1 cellular context compared by ENCODE assay signal in the genomic region with DNA sequence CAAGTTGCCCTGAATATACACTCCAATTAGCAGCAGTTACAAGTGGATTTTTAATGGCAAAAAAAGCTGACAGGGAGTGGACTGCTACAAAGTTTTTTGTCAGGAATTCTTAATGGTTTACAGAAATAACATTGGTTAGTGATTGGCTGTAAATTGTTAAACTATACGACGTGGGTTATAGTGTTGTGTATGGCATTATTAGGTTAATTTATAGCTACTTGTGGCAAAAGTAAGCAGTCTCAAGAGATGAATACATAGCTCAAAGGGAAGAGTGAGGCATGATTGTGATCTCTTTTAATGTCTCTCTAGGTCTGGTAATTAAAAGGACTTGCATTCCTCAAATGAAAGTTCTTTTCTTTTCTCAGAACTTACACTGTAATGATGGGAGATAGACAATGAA.
TF ChIP-seq lines count a peak whose summit lies in the region.

No MANE protein-coding gene starts in this region.

TF ChIP-seq in H1, 55 proteins besides CTCF, POLR2A, EP300 and RAD21:
- no peak for TF ChIP-seq RBBP5 (IDR thresholded peaks at IDR 0.05; ENCODE audit: borderline replicate concordance, low read depth, low read length)
- TF ChIP-seq, protein P1, sequence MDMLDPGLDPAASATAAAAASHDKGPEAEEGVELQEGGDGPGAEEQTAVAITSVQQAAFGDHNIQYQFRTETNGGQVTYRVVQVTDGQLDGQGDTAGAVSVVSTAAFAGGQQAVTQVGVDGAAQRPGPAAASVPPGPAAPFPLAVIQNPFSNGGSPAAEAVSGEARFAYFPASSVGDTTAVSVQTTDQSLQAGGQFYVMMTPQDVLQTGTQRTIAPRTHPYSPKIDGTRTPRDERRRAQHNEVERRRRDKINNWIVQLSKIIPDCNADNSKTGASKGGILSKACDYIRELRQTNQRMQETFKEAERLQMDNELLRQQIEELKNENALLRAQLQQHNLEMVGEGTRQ (IDR thresholded peaks at IDR 0.05; ENCODE audit: low read length), result no peak
- TF ChIP-seq, protein P2, sequence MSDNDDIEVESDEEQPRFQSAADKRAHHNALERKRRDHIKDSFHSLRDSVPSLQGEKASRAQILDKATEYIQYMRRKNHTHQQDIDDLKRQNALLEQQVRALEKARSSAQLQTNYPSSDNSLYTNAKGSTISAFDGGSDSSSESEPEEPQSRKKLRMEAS (IDR thresholded peaks at IDR 0.05), result no peak
- TF ChIP-seq TAF7 (optimal IDR thresholded peaks at IDR 0.05; ENCODE audit: borderline replicate concordance, low read depth, low read length), result no peak
- no peak for TF ChIP-seq HDAC6 (IDR thresholded peaks at IDR 0.05; ENCODE audit: low read depth, low read length)
- no peak for TF ChIP-seq SP1 (IDR thresholded peaks at IDR 0.05; ENCODE audit: low read depth, low read length)
- TF ChIP-seq NANOG (IDR thresholded peaks at IDR 0.05; ENCODE audit: insufficient read depth, low read depth, low read length, poor library complexity, severe bottlenecking), result no peak
- no peak for TF ChIP-seq FOSL1 (IDR thresholded peaks at IDR 0.05; ENCODE audit: insufficient read depth, low read depth, low read length)
- TF ChIP-seq RXRA (IDR thresholded peaks at IDR 0.05; ENCODE audit: insufficient read depth, low read depth, low read length), result no peak
- TF ChIP-seq POU5F1 (IDR thresholded peaks at IDR 0.05; ENCODE audit: low read depth, low read length), result no peak
- no peak for TF ChIP-seq SRF (IDR thresholded peaks at IDR 0.05; ENCODE audit: low read depth, low read length)
- no peak for TF ChIP-seq BCL11A (IDR thresholded peaks at IDR 0.05; ENCODE audit: low read depth in 2 of 2, low read length in 2 of 2)
- no peak for TF ChIP-seq GABPA (IDR thresholded peaks at IDR 0.05; ENCODE audit: borderline replicate concordance, insufficient read depth, low read length)
- TF ChIP-seq RNF2 (IDR thresholded peaks at IDR 0.05; ENCODE audit: borderline replicate concordance, low read depth, low read length, missing control alignments, poor library complexity, severe bottlenecking), result no peak
